16 cellular contexts compared by ENCODE assay signal in the genomic region with DNA sequence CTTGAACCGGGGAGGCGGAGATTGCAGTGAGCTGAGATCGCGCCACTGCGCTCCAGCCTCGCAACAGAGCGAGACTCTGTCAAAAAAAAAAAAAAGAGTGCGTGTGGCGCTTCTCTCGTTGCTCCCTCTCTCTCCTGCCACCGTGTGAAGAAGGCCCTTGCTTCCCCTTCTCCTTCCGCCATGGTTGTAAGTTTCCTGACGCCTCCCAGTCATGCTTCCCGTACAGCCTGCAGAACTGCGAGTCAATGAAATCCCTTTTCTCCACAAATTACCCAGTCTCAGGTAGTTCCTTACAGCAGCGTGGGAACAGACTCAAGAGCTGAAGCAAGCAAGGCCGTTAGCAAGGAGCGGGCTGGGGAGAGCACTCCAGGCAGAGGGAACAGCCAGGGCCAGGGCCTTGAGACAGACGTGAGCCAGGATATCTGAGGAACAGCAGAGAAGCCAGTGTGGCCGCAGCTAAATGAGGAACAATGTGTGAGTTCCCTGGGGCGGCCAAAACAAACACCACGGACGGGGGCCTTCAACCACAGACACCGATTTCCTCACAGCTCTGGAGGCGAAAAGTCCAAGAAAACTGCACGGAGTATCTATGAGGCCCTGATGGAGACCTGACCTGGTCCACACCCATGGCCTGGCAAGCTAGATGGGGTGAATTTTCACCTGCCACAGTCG. TPM values are rescaled to one million over a fixed set of nuclear protein-coding genes. Genes with fewer than 3 reads are reported as not detected.
A peak's percentile ranks its signal among the peaks of the same experiment; 100 is the strongest.
DNase-seq lines count a peak whose midpoint lies in the region; ATAC-seq, FAIRE-seq and TF ChIP-seq lines count a peak whose summit lies in the region.
"Had no signal": no experiment of that assay in that cellular context is flagged by ENCODE, and none has a peak within 500 bp of the region (broad histone marks: within the 10 kb centered on the region; RNA-seq: fewer than 3 reads in every experiment).

No MANE protein-coding gene starts in this region.

- no peak for TF ChIP-seq EP300 in HepG2 (IDR thresholded peaks at IDR 0.05; ENCODE audit: low read depth in 2 of 2, low read length in 2 of 2)
- no peak for TF ChIP-seq EP300 in HepG2 (CRISPR knock-in tag; IDR thresholded peaks at IDR 0.05; ENCODE audit: borderline replicate concordance)
- TF ChIP-seq EP300 in tibial nerve (IDR thresholded peaks at IDR 0.05): peak in 1 of 2 donors; percentile 81

- in situ Hi-C loops in HepG2 (cut with HindIII; ENCODE audit: extremely low pct_ligation_motif_present, low pct_unique_long_range_greater_than_20kb): no loop called here

- peaks cover 7% of the 10 kb centered on the region for H3K27me3 Mint-ChIP-seq in activated naive CD8-positive, alpha-beta T cell treated with anti-CD3 and anti-CD28 coated beads, Interleukin-2, amount 50 U/mL, for 24 hours
- H3K27me3 Mint-ChIP-seq: activated CD4-positive, alpha-beta T cell treated with anti-CD3 and anti-CD28 coated beads for 36 hours had no signal

- TF ChIP-seq POLR2A in HepG2 (IDR thresholded peaks at IDR 0.05; ENCODE audit: insufficient read depth in 1 of 2, low read depth in 2 of 2, low read length in 2 of 2) (no peak), tibial nerve (IDR thresholded peaks at IDR 0.05) (no peak), GM12892 (IDR thresholded peaks at IDR 0.05; ENCODE audit: low read depth, low read length) (no peak)

- intact Hi-C loops in HepG2 (cut with micrococcal nuclease; ENCODE audit: unreplicated experiment): no loop called here

- H3K9ac ChIP-seq in HepG2 (ENCODE audit: insufficient read depth, low read depth, low read length): peak overlapping the region; percentile 26; the same call in 1 of the 2 replicates

- no peaks in the 10 kb centered on the region; a peak in 2 of 5 replicates for H3K27me3 ChIP-seq in HepG2 (ENCODE audit: control insufficient read depth in 1 of 2, insufficient read depth in 2 of 2, low read length in 2 of 2)
- H3K27me3 ChIP-seq in tibial nerve: no peaks in the 10 kb centered on the region
- no peaks in the 10 kb centered on the region for H3K27me3 ChIP-seq in BE2C
- H3K27me3 ChIP-seq: vagina had no signal

- 54% methylated on average over 25 of the region's 27 CpGs for WGBS in HepG2 (ENCODE audit: low lambda C conversion rate)
- WGBS in tibial nerve, 2 donors: 69 to 77% methylated on average over 27 of the region's 27 CpGs

- FAIRE-seq in HepG2 (lab: Jason Lieb, UNC): no peak
- FAIRE-seq in GM12892 (lab: Jason Lieb, UNC): no peak
- FAIRE-seq: colon, GM19239 had no signal

- no TSS peak for BruUV-seq in HepG2 (replicated peaks; lab: Mats Ljungman, UMichigan)

- H3K4me3 Mint-ChIP-seq in activated naive CD8-positive, alpha-beta T cell treated with anti-CD3 and anti-CD28 coated beads, Interleukin-2, amount 50 U/mL, for 24 hours: no peak overlapping the region
- H3K4me3 Mint-ChIP-seq: activated CD4-positive, alpha-beta T cell treated with anti-CD3 and anti-CD28 coated beads for 36 hours had no signal

- H3K4me3 ChIP-seq in coronary artery: no peak overlapping the region
- peak overlapping the region; percentile 7 to 55 (median 40); a peak in 4 of 6 replicates for H3K4me3 ChIP-seq in HepG2 (replicated peaks in 1 of 3; ENCODE audit: insufficient read depth in 1 of 3, low read depth in 2 of 3, low read length in 3 of 3)
- no peak overlapping the region for H3K4me3 ChIP-seq in tibial nerve
- no peak overlapping the region for H3K4me3 ChIP-seq in BE2C (ENCODE audit: low read depth, low read length)
- H3K4me3 ChIP-seq: vagina had no signal

- no peak for TF ChIP-seq RAD21 in HepG2 (CRISPR knock-in tag; IDR thresholded peaks at IDR 0.05)

- peaks cover 12% of the 10 kb centered on the region for H3K4me1 Mint-ChIP-seq in activated naive CD8-positive, alpha-beta T cell treated with anti-CD3 and anti-CD28 coated beads, Interleukin-2, amount 50 U/mL, for 24 hours

- POLR2A ChIA-PET in HepG2 (lab: Yijun Ruan, JAX): interaction anchor here (0.8 to 2.9 kb wide), 3 partner anchors 36 to 73 kb away, joined by 3 to 13 read pairs (median 4); a partner anchor contains a TSS

- peak overlapping the region; percentile 56 to 74 for H3K27ac ChIP-seq in coronary artery
- H3K27ac ChIP-seq in HepG2 (ENCODE audit: extremely low read length, insufficient read depth, low read length): no peak overlapping the region
- peak overlapping the region in 3 of 4 donors; percentile 7 to 60 (median 8) for H3K27ac ChIP-seq in tibial nerve
- H3K27ac ChIP-seq: vagina had no signal

- H3K4me1 ChIP-seq in HepG2 (ENCODE audit: insufficient read depth, low read length): peaks cover 60% of the 10 kb centered on the region
- peaks cover 0 to 37% (median 11%) of the 10 kb centered on the region in 4 donors for H3K4me1 ChIP-seq in tibial nerve
- no peaks in the 10 kb centered on the region for H3K4me1 ChIP-seq in BE2C

- no peaks in the 10 kb centered on the region for H3K9me3 Mint-ChIP-seq in activated naive CD8-positive, alpha-beta T cell treated with anti-CD3 and anti-CD28 coated beads, Interleukin-2, amount 50 U/mL, for 24 hours

- H3K9me3 ChIP-seq in HepG2 (ENCODE audit: low read length) (peaks cover 7% of the 10 kb centered on the region), tibial nerve (no peaks in the 10 kb centered on the region), BE2C (no peaks in the 10 kb centered on the region)
- H3K9me3 ChIP-seq: vagina had no signal

- peaks cover 2% of the 10 kb centered on the region for H3K36me3 Mint-ChIP-seq in activated naive CD8-positive, alpha-beta T cell treated with anti-CD3 and anti-CD28 coated beads, Interleukin-2, amount 50 U/mL, for 24 hours (ENCODE audit: low read depth)

- H3K36me3 ChIP-seq in HepG2 (replicated peaks in 1 of 2; ENCODE audit: control insufficient read depth in 1 of 2, insufficient read depth in 2 of 2, low read length in 2 of 2): no peaks in the 10 kb centered on the region
- H3K36me3 ChIP-seq in tibial nerve: no peaks in the 10 kb centered on the region
- no peaks in the 10 kb centered on the region for H3K36me3 ChIP-seq in BE2C
- H3K36me3 ChIP-seq: vagina had no signal

- peak overlapping the region; percentile 56 for H2AFZ ChIP-seq in HepG2 (ENCODE audit: low read length)

- peak overlapping the region; percentile 70 for H3K4me2 ChIP-seq in HepG2 (ENCODE audit: low read depth, low read length)

- peak; percentile 91 for DNase-seq in NOMO-1 treated with DMSO at 0.1 percent for 48 hours (lab: John Stamatoyannopoulos, UW; ENCODE audit: unreplicated experiment)
- peak; percentile 83 for DNase-seq in coronary artery (ENCODE audit: low spot score)
- DNase-seq in HepG2 (ENCODE audit: low spot score): no peak
- peak; percentile 63 to 78 for DNase-seq in tibial nerve (ENCODE audit: low spot score in 2 of 2)
- no peak for DNase-seq in BE2C
- no peak for DNase-seq in activated naive CD8-positive, alpha-beta T cell treated with anti-CD3 and anti-CD28 coated beads, Interleukin-2, amount 50 U/mL, for 24 hours
- no peak for DNase-seq in GM12892 (ENCODE audit: insufficient read length)
- DNase-seq: activated CD4-positive, alpha-beta T cell treated with anti-CD3 and anti-CD28 coated beads for 36 hours; COR-L47; HCEC 1CT; NCI-H446; SHP77 treated with DMSO at 0.1 percent for 48 hours had no signal

- CTCF ChIA-PET in HepG2 (lab: Yijun Ruan, JAX; ENCODE audit: low intra/inter-chr PET ratio, low total read pairs): no interaction called here

- no peak overlapping the region for H3K27ac Mint-ChIP-seq in activated naive CD8-positive, alpha-beta T cell treated with anti-CD3 and anti-CD28 coated beads, Interleukin-2, amount 50 U/mL, for 24 hours
- H3K27ac Mint-ChIP-seq: activated CD4-positive, alpha-beta T cell treated with anti-CD3 and anti-CD28 coated beads for 36 hours had no signal

- no peaks in the 10 kb centered on the region for H3K79me2 ChIP-seq in HepG2 (ENCODE audit: insufficient read depth, low read length)

- no peaks in the 10 kb centered on the region for H4K20me1 ChIP-seq in HepG2 (ENCODE audit: insufficient read depth, low read length)

- TF ChIP-seq CTCF in coronary artery (IDR thresholded peaks at IDR 0.05) (no peak), HepG2 (CRISPR knock-in tag; IDR thresholded peaks at IDR 0.05) (no peak), tibial nerve (IDR thresholded peaks at IDR 0.05) (no peak), BE2C (IDR thresholded peaks at IDR 0.05; ENCODE audit: low read depth, low read length) (no peak)

- peak; percentile 53 for ATAC-seq in HepG2
- no peak for ATAC-seq in HG03457 (IDR thresholded peaks at IDR 0.05; ENCODE audit: unreplicated experiment)
- no peak for ATAC-seq in activated naive CD8-positive, alpha-beta T cell treated with anti-CD3 and anti-CD28 coated beads, Interleukin-2, amount 50 U/mL, for 24 hours
- ATAC-seq: activated CD4-positive, alpha-beta T cell treated with anti-CD3 and anti-CD28 coated beads for 36 hours had no signal

TF ChIP-seq in HepG2, 621 proteins besides CTCF, POLR2A, EP300 and RAD21 (continues in another document):
- 0 out of 2 replicates have a peak, but pooled peaks have one; percentile 10 for TF ChIP-seq ZMYM4 (CRISPR knock-in tag; IDR thresholded peaks at IDR 0.05)
- peak; percentile 46 for TF ChIP-seq ZNF883 (CRISPR knock-in tag; IDR thresholded peaks at IDR 0.05; ENCODE audit: not compliant biosample characterization)

RNA-seq across cellular contexts. Expression of a gene that starts 54.2 kb away (rescaled TPM):
- 24.6 and 28.2 TPM in 2 replicates for total RNA-seq in HepG2 (2016; rRNA removed; fragmentation: Illumina TruSeq; extraction: Trizol)
- total RNA-seq in HepG2 (2016; cell fraction: cytosol; rRNA removed; fragmentation: Illumina TruSeq; extraction: Trizol; ENCODE audit: low read depth): 3.8 and 4.0 TPM in 2 replicates
- 23.9 and 25.8 TPM in 2 replicates for total RNA-seq in HepG2 (2016; cell fraction: insoluble cytoplasmic fraction; rRNA removed; fragmentation: Illumina TruSeq; extraction: Trizol)
- 12.7 and 13.7 TPM in 2 replicates for total RNA-seq in HepG2 (2016; cell fraction: membrane; rRNA removed; fragmentation: Illumina TruSeq; extraction: Trizol)
- 18.7 and 22.0 TPM in 2 replicates for total RNA-seq in HepG2 (2016; cell fraction: nucleus; rRNA removed; fragmentation: Illumina TruSeq; extraction: Trizol)
- 64.4 and 71.4 TPM in 2 replicates for polyA plus RNA-seq in HepG2 (2011; rRNA removed)
- polyA plus RNA-seq in HepG2 (2011; cell fraction: cytosol; rRNA removed): 35.2 and 41.5 TPM in 2 replicates
- polyA plus RNA-seq in HepG2 (2011; cell fraction: nucleus; rRNA removed): 84.4 and 87.5 TPM in 2 replicates
- 88.7 and 93.9 TPM in 2 replicates for polyA plus RNA-seq in HepG2 (2012)
- polyA plus RNA-seq in HepG2 (2016; cell fraction: cytosol; fragmentation: Illumina TruSeq; extraction: Trizol; ENCODE audit: low read depth): 4.9 and 5.3 TPM in 2 replicates
- 32.4 and 34.7 TPM in 2 replicates for polyA plus RNA-seq in HepG2 (2016; cell fraction: insoluble cytoplasmic fraction; fragmentation: Illumina TruSeq; extraction: Trizol; ENCODE audit: low read depth)
- polyA plus RNA-seq in HepG2 (2016; cell fraction: membrane; fragmentation: Illumina TruSeq; extraction: Trizol; ENCODE audit: low read depth): 11.1 and 13.2 TPM in 2 replicates
- polyA plus RNA-seq in HepG2 (2016; cell fraction: nucleus; fragmentation: Illumina TruSeq; extraction: Trizol; ENCODE audit: insufficient read depth, low read depth): 37.6 and 39.9 TPM in 2 replicates
- polyA minus RNA-seq in HepG2 (2011; rRNA and poly(A)+ RNA removed; ENCODE audit: low replicate concordance): 29.2 and 54.2 TPM in 2 replicates
- polyA minus RNA-seq in HepG2 (2011; cell fraction: cytosol; rRNA and poly(A)+ RNA removed): 54.7 and 59.7 TPM in 2 replicates
- polyA minus RNA-seq in HepG2 (2011; cell fraction: nucleus; rRNA and poly(A)+ RNA removed): 39.1 and 52.8 TPM in 2 replicates
- total RNA-seq in tibial nerve: 100 to 1,000 TPM in 2 of 4 donors, 10 to 100 TPM in 2; 85.6 to 103 (median 98.5) TPM
- 21.9 TPM for polyA plus RNA-seq in BE2C (2012; ENCODE audit: insufficient read depth, insufficient read length, low read depth)
- polyA plus RNA-seq in GM12892 (2012; ENCODE audit: missing spikeins): 3.3 TPM

Comparison
In these comparisons a context has a peak if more than half of its experiments do, and no peak if none do; other contexts are left out.
1. DNase-seq: peak in NOMO-1 treated with DMSO at 0.1 percent for 48 hours (single experiment), coronary artery (single experiment) and tibial nerve (2 of 2); none in HepG2 (single experiment), BE2C (single experiment), activated naive CD8-positive, alpha-beta T cell treated with anti-CD3 and anti-CD28 coated beads, Interleukin-2, amount 50 U/mL, for 24 hours (single experiment) and GM12892 (single experiment).
2. H3K4me3 ChIP-seq: peak in HepG2 (3 of 3); none in coronary artery (single experiment), tibial nerve (0 of 4) and BE2C (single experiment).